ENCODE assay signal across 9 cellular contexts in genomic region chr18:9136315-9137141, GRCh38. TPM values are rescaled to one million over a fixed set of nuclear protein-coding genes. Genes with fewer than 3 reads are reported as not detected.
DNase-seq lines count a peak whose midpoint lies in the region; ATAC-seq, FAIRE-seq and TF ChIP-seq lines count a peak whose summit lies in the region.
"Had no signal": no experiment of that assay in that cellular context is flagged by ENCODE, and none has a peak within 500 bp of the region (broad histone marks: within the 10 kb centered on the region; RNA-seq: fewer than 3 reads in every experiment).

Gene ANKRD12, plus strand, starts transcription at chr18:9136781. Its CDS starts 45,652 bp downstream, at chr18:9182433.

- TF ChIP-seq CTCF in kidney epithelial cell (IDR thresholded peaks at IDR 0.05; ENCODE audit: insufficient read depth, low read length, poor library complexity, severe bottlenecking), result no peak

- DNase-seq in Ammon's horn (ENCODE audit: low spot score), result peak; percentile 98
- DNase-seq in GM19239 (ENCODE audit: insufficient read length, low spot score), result peak; percentile 85
- peak; percentile 94 for DNase-seq in NCI-H510A treated with DMSO at 0.1 percent for 48 hours (lab: John Stamatoyannopoulos, UW)
- peak; percentile 94 to 95 for DNase-seq in activated CD4-positive, alpha-beta T cell treated with anti-CD3 and anti-CD28 coated beads for 24 hours (ENCODE audit: low read depth in 2 of 2)
- peak; percentile 97 for DNase-seq in cerebellum (ENCODE audit: low spot score)
- DNase-seq in kidney epithelial cell (ENCODE audit: low read depth), result peak; percentile 75
- DNase-seq in stimulated activated CD4-positive, alpha-beta T cell treated with anti-CD3 and anti-CD28 coated beads, Interleukin-15, amount 100 ng/mL, for 24 hours, result peak; percentile 97

- peak within 1 kb of the TSS; percentile 76 for H3K4me3 ChIP-seq in kidney epithelial cell (ENCODE audit: low read depth, low read length)

- FAIRE-seq in GM19239 (lab: Jason Lieb, UNC), result peak; percentile 89
- FAIRE-seq: colon had no signal

- no peaks in the 10 kb centered on the region for H3K36me3 ChIP-seq in kidney epithelial cell (ENCODE audit: control insufficient read depth, insufficient read depth, low read length)

- ATAC-seq in HG03442 (IDR thresholded peaks at IDR 0.05; ENCODE audit: unreplicated experiment), result peak; percentile 72

- H3K27me3 ChIP-seq in kidney epithelial cell (ENCODE audit: control insufficient read depth, insufficient read depth, low read length), result no peaks in the 10 kb centered on the region

RNA-seq across cellular contexts. Expression of gene ANKRD12, which starts in this region (rescaled TPM):
- total RNA-seq in cerebellum, result 102 TPM
- total RNA-seq in kidney epithelial cell, result 11.2 and 13.5 TPM in 2 replicates

Comparison
In these comparisons a context has a peak if more than half of its experiments do, and no peak if none do; other contexts are left out.
1. Peak in every context shown above with its lines: DNase-seq, ATAC-seq and H3K4me3 ChIP-seq.